1 cellular context compared by ENCODE assay signal in the genomic region with DNA sequence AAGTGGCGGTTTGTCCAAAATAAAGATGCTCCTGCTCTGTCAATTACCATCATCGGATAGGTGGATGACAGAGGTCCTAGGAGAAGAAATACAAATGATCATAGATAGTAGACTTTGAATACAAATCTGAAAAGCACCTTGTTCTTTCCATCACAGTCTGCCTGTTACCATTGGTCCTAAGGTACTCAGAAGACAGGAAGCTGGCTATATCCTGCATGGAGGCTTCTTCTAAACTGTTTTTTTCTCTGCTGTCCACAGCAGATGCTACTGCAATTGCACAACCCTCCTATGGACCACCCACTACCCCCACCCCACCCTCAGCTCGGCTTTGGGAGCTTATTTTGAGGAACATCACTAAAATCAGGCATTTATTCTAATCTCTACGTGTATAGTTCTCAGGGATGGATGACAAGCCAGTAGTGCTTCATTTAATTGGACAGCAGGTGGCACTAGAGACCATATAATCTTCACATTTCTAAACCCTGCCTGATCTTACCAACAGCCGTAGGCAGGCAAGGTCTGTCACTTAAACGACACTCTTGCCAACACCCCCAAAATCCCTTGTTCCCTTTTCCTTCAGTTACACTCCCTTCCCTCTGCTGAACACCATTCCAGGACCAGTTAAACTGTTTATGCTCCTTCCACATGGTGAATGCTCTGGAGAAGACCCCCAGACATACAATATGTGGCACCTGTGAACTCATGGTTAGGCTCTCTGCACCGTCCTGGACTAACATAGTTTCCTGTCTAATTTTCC.
A peak's percentile ranks its signal among the peaks of the same experiment; 100 is the strongest.
TF ChIP-seq lines count a peak whose summit lies in the region.

No MANE protein-coding gene starts in this region.

TF ChIP-seq in HEK293, 187 proteins besides CTCF, POLR2A, EP300 and RAD21 (continued from another document):
- TF ChIP-seq, protein P1, sequence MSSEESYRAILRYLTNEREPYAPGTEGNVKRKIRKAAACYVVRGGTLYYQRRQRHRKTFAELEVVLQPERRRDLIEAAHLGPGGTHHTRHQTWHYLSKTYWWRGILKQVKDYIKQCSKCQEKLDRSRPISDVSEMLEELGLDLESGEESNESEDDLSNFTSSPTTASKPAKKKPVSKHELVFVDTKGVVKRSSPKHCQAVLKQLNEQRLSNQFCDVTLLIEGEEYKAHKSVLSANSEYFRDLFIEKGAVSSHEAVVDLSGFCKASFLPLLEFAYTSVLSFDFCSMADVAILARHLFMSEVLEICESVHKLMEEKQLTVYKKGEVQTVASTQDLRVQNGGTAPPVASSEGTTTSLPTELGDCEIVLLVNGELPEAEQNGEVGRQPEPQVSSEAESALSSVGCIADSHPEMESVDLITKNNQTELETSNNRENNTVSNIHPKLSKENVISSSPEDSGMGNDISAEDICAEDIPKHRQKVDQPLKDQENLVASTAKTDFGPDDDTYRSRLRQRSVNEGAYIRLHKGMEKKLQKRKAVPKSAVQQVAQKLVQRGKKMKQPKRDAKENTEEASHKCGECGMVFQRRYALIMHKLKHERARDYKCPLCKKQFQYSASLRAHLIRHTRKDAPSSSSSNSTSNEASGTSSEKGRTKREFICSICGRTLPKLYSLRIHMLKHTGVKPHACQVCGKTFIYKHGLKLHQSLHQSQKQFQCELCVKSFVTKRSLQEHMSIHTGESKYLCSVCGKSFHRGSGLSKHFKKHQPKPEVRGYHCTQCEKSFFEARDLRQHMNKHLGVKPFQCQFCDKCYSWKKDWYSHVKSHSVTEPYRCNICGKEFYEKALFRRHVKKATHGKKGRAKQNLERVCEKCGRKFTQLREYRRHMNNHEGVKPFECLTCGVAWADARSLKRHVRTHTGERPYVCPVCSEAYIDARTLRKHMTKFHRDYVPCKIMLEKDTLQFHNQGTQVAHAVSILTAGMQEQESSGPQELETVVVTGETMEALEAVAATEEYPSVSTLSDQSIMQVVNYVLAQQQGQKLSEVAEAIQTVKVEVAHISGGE (tag by site-specific recombination; conservative IDR thresholded peaks at IDR 0.05; ENCODE audit: low read depth): no peak
- TF ChIP-seq ZNF521 (tag by site-specific recombination; IDR thresholded peaks at IDR 0.05) (no peak), GLI4 (tag by site-specific recombination; IDR thresholded peaks at IDR 0.05) (no peak), ZNF354C (tag by site-specific recombination; IDR thresholded peaks at IDR 0.05; ENCODE audit: borderline replicate concordance, low read depth) (no peak), ZNF843 (tag by site-specific recombination; IDR thresholded peaks at IDR 0.05) (no peak), ZNF274 (IDR thresholded peaks at IDR 0.05; ENCODE audit: low read length) (no peak), ZNF274 (tag by site-specific recombination; IDR thresholded peaks at IDR 0.05; ENCODE audit: borderline replicate concordance) (no peak), ZNF654 (tag by site-specific recombination; IDR thresholded peaks at IDR 0.05; ENCODE audit: low read depth) (peak; percentile 90), ZNF664 (tag by site-specific recombination; IDR thresholded peaks at IDR 0.05) (no peak), RBAK (tag by site-specific recombination; IDR thresholded peaks at IDR 0.05) (no peak), MYNN (tag by site-specific recombination; IDR thresholded peaks at IDR 0.05; ENCODE audit: borderline replicate concordance) (no peak), ZNF791 (tag by site-specific recombination; IDR thresholded peaks at IDR 0.05) (no peak)
- TF ChIP-seq, protein P2, sequence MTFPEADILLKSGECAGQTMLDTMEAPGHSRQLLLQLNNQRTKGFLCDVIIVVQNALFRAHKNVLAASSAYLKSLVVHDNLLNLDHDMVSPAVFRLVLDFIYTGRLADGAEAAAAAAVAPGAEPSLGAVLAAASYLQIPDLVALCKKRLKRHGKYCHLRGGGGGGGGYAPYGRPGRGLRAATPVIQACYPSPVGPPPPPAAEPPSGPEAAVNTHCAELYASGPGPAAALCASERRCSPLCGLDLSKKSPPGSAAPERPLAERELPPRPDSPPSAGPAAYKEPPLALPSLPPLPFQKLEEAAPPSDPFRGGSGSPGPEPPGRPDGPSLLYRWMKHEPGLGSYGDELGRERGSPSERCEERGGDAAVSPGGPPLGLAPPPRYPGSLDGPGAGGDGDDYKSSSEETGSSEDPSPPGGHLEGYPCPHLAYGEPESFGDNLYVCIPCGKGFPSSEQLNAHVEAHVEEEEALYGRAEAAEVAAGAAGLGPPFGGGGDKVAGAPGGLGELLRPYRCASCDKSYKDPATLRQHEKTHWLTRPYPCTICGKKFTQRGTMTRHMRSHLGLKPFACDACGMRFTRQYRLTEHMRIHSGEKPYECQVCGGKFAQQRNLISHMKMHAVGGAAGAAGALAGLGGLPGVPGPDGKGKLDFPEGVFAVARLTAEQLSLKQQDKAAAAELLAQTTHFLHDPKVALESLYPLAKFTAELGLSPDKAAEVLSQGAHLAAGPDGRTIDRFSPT (tag by site-specific recombination; IDR thresholded peaks at IDR 0.05): no peak
TF ChIP-seq in HEK293: peak in this region for 3.
